1 cellular context compared by ENCODE assay signal in genomic region chr2:20747317-20747716, GRCh38.
A peak's percentile ranks its signal among the peaks of the same experiment; 100 is the strongest.
TF ChIP-seq lines count a peak whose summit lies in the region.

No MANE protein-coding gene starts in this region.

TF ChIP-seq in K562, 482 proteins besides CTCF, POLR2A, EP300 and RAD21 (continued from another document):
- TF ChIP-seq CTCFL (IDR thresholded peaks at IDR 0.05; ENCODE audit: borderline replicate concordance, insufficient read depth, low read depth, low read length, poor library complexity, severe bottlenecking): no peak
- TF ChIP-seq ZNF316 (IDR thresholded peaks at IDR 0.05): peak; percentile 45
- no peak for TF ChIP-seq HDAC6 (IDR thresholded peaks at IDR 0.05; ENCODE audit: low read depth, low read length)
- TF ChIP-seq ZBTB7A (IDR thresholded peaks at IDR 0.05; ENCODE audit: borderline replicate concordance, control insufficient read depth, low read depth, low read length): no peak
- TF ChIP-seq ZNF830 (CRISPR knock-in tag; IDR thresholded peaks at IDR 0.05): no peak
- no peak for TF ChIP-seq RBM17 (IDR thresholded peaks at IDR 0.05; ENCODE audit: borderline replicate concordance, low read depth, low read length)
- TF ChIP-seq STAT6 (CRISPR knock-in tag; IDR thresholded peaks at IDR 0.05): no peak
- TF ChIP-seq GABPB2 (CRISPR knock-in tag; conservative IDR thresholded peaks at IDR 0.05): no peak
- TF ChIP-seq KAT2B (IDR thresholded peaks at IDR 0.05; ENCODE audit: low read depth, low read length): no peak
- TF ChIP-seq SMARCE1 (IDR thresholded peaks at IDR 0.05): peak; percentile 39; the same call in 1 of the 2 replicates
- peak; percentile 90 for TF ChIP-seq MEIS2 (IDR thresholded peaks at IDR 0.05; ENCODE audit: partially characterized antibody)
- TF ChIP-seq CBX3 (IDR thresholded peaks at IDR 0.05; ENCODE audit: borderline replicate concordance in 1 of 2, low read length in 2 of 2): peak in 1 of 2 experiments; percentile 69; a peak in 2 of 3 replicates
- TF ChIP-seq ZNF398 (CRISPR knock-in tag; IDR thresholded peaks at IDR 0.05): no peak
- no peak for TF ChIP-seq GABPB1 (CRISPR knock-in tag; IDR thresholded peaks at IDR 0.05)
- TF ChIP-seq ZNF311 (CRISPR knock-in tag; IDR thresholded peaks at IDR 0.05): no peak
- peak; percentile 87 for TF ChIP-seq TCF3 (CRISPR knock-in tag; IDR thresholded peaks at IDR 0.05)
- TF ChIP-seq PHTF2 (CRISPR knock-in tag; IDR thresholded peaks at IDR 0.05): no peak
- no peak for TF ChIP-seq GTF3C2 (IDR thresholded peaks at IDR 0.05; ENCODE audit: borderline replicate concordance, extremely low read depth, insufficient read length)
- TF ChIP-seq DPF2 (IDR thresholded peaks at IDR 0.05): peak; percentile 88
- TF ChIP-seq CBFA2T3 (IDR thresholded peaks at IDR 0.05): peak; percentile 90
- TF ChIP-seq PTTG1 (tag; IDR thresholded peaks at IDR 0.05; ENCODE audit: low read depth): no peak
- no peak for TF ChIP-seq GTF2E2 (tag; IDR thresholded peaks at IDR 0.05)
- TF ChIP-seq ZNF24 (IDR thresholded peaks at IDR 0.05): no peak
- no peak for TF ChIP-seq MBD1 (CRISPR knock-in tag; IDR thresholded peaks at IDR 0.05)
- no peak for TF ChIP-seq ARNT (IDR thresholded peaks at IDR 0.05)
- peak; percentile 42; the same call in 1 of the 2 replicates for TF ChIP-seq L3MBTL2 (IDR thresholded peaks at IDR 0.05)
- TF ChIP-seq NFIC (IDR thresholded peaks at IDR 0.05): peak; percentile 48
- no peak for TF ChIP-seq SMARCB1 (IDR thresholded peaks at IDR 0.05; ENCODE audit: insufficient read length, low read depth)
- TF ChIP-seq CBX5 (IDR thresholded peaks at IDR 0.05; ENCODE audit: borderline replicate concordance, low read depth): no peak
- TF ChIP-seq ZBTB40 (IDR thresholded peaks at IDR 0.05): no peak
- TF ChIP-seq ZBTB40 (CRISPR knock-in tag; IDR thresholded peaks at IDR 0.05): no peak
- TF ChIP-seq TEAD4 (IDR thresholded peaks at IDR 0.05; ENCODE audit: low read length): peak; percentile 85
- no peak for TF ChIP-seq TEAD4 (CRISPR knock-in tag; IDR thresholded peaks at IDR 0.05; ENCODE audit: borderline replicate concordance)
- no peak for TF ChIP-seq MYBL2 (IDR thresholded peaks at IDR 0.05; ENCODE audit: low read depth)
- no peak for TF ChIP-seq MYBL2 (CRISPR knock-in tag; IDR thresholded peaks at IDR 0.05; ENCODE audit: borderline replicate concordance)
- TF ChIP-seq VEZF1 (CRISPR knock-in tag; IDR thresholded peaks at IDR 0.05): no peak
- TF ChIP-seq HDGF (IDR thresholded peaks at IDR 0.05): no peak
- TF ChIP-seq DDX20 (tag; IDR thresholded peaks at IDR 0.05; ENCODE audit: low read depth): no peak
- no peak for TF ChIP-seq MCM7 (IDR thresholded peaks at IDR 0.05)
- peak; percentile 82 for TF ChIP-seq EHMT2 (IDR thresholded peaks at IDR 0.05)
- no peak for TF ChIP-seq PRMT5 (CRISPR knock-in tag; IDR thresholded peaks at IDR 0.05)
- no peak for TF ChIP-seq POLR2AphosphoS2 (IDR thresholded peaks at IDR 0.05; ENCODE audit: low read length)
